In the genomic region with DNA sequence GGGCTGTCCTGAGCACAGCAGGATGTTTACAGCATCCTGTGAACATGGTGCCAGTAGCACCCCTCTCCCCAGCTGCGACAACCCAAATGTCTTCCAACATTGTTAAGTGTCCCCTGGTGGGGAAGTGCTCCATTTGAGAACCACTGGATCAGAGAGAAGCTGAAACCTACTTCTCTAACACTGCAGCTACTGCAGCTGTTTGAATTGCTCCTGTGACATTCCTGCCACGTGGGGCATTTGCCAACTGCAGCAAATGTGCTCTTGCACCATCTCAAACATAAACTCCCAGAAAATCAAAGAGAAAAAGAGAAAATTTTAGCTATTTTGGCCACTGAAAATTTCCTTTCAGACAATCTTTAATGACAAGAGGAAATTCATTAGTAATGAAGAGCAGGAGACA, we compare ENCODE assay signal across 1 cellular context.
TF ChIP-seq lines count a peak whose summit lies in the region.

No MANE protein-coding gene starts in this region.

TF ChIP-seq in K562, 482 proteins besides CTCF, POLR2A, EP300 and RAD21:
- TF ChIP-seq RBM39 (optimal IDR thresholded peaks at IDR 0.05; ENCODE audit: low read depth, low read length) (no peak), RB1 (IDR thresholded peaks at IDR 0.05; ENCODE audit: low read depth) (no peak), RFX5 (IDR thresholded peaks at IDR 0.05; ENCODE audit: low read depth, low read length) (no peak), TEAD2 (tag; IDR thresholded peaks at IDR 0.05) (peak; percentile 64; the same call in 1 of the 2 replicates), TEAD4 (IDR thresholded peaks at IDR 0.05; ENCODE audit: low read length) (peak; percentile 37; the same call in 1 of the 2 replicates), TEAD4 (CRISPR knock-in tag; IDR thresholded peaks at IDR 0.05; ENCODE audit: borderline replicate concordance) (no peak), TEAD1 (CRISPR knock-in tag; IDR thresholded peaks at IDR 0.05) (peak in 1 of 2 experiments; percentile 69; a peak in 1 of 4 replicates)
